2 cellular contexts compared by ENCODE assay signal in genomic region chr13:106738279-106738678, GRCh38.
TF ChIP-seq lines count a peak whose summit lies in the region.

No MANE protein-coding gene starts in this region.

TF ChIP-seq in GM23338, 12 proteins besides CTCF, POLR2A, EP300 and RAD21 (continued from another document):
- TF ChIP-seq ETS1 (IDR thresholded peaks at IDR 0.05) (no peak), STAT1 (IDR thresholded peaks at IDR 0.05; ENCODE audit: unreplicated experiment) (no peak), POLR2AphosphoS5 (IDR thresholded peaks at IDR 0.05; ENCODE audit: low read depth) (no peak), ZNF331 (CRISPR knock-in tag; IDR thresholded peaks at IDR 0.05; ENCODE audit: low read depth) (no peak), REST (IDR thresholded peaks at IDR 0.05; ENCODE audit: unreplicated experiment) (no peak), ZNF462 (CRISPR knock-in tag; IDR thresholded peaks at IDR 0.05) (no peak), CREB1 (CRISPR knock-in tag; IDR thresholded peaks at IDR 0.05; ENCODE audit: low read depth) (no peak), NANOG (IDR thresholded peaks at IDR 0.05; ENCODE audit: borderline replicate concordance) (no peak)

TF ChIP-seq in H1, 55 proteins besides CTCF, POLR2A, EP300 and RAD21 (continued from another document):
- TF ChIP-seq CHD7 (IDR thresholded peaks at IDR 0.05; ENCODE audit: insufficient replicate concordance, low read length) (no peak), ASH2L (IDR thresholded peaks at IDR 0.05; ENCODE audit: low read length) (no peak), E2F6 (IDR thresholded peaks at IDR 0.05) (no peak), SRF (IDR thresholded peaks at IDR 0.05; ENCODE audit: low read depth, low read length) (no peak), KDM1A (IDR thresholded peaks at IDR 0.05; ENCODE audit: borderline replicate concordance, low read length) (no peak), TBP (IDR thresholded peaks at IDR 0.05; ENCODE audit: low read depth, low read length) (no peak), KDM4A (IDR thresholded peaks at IDR 0.05; ENCODE audit: low read depth, low read length, severe bottlenecking) (no peak)
